19 cellular contexts compared by ENCODE assay signal in genomic region chr10:124010563-124011131, GRCh38.
A peak's percentile ranks its signal among the peaks of the same experiment; 100 is the strongest.
DNase-seq lines count a peak whose midpoint lies in the region; ATAC-seq and TF ChIP-seq lines count a peak whose summit lies in the region.
"Had no signal": no experiment of that assay in that cellular context is flagged by ENCODE, and none has a peak within 500 bp of the region (broad histone marks: within the 10 kb centered on the region; RNA-seq: fewer than 3 reads in every experiment).

No MANE protein-coding gene starts in this region.

- TF ChIP-seq CTCF in stomach (IDR thresholded peaks at IDR 0.05) (no peak), esophagus squamous epithelium (IDR thresholded peaks at IDR 0.05) (no peak)

- H3K36me3 ChIP-seq in stomach (peaks cover 0 to 68% (median 61%) of the 10 kb centered on the region in 4 donors), esophagus squamous epithelium (peaks cover 11 to 65% (median 12%) of the 10 kb centered on the region in 3 donors)

- WGBS in stomach, 5 donors = 73 to 84% (median 80%) methylated on average over 18 to 22 of the region's 22 CpGs
- WGBS in esophagus squamous epithelium, 2 donors = 79 to 97% methylated on average over 8 to 9 of the region's 22 CpGs

- ATAC-seq in left lobe of liver = peak; percentile 42
- ATAC-seq: activated T-cell treated with anti-CD3 and anti-CD28 coated beads, Interleukin-2, amount 50 U/mL, for 4 hours had no signal

- H3K27ac ChIP-seq in caudate nucleus (ENCODE audit: low read depth, low read length) (no peak overlapping the region), stomach (peak overlapping the region in 3 of 5 donors; percentile 63 to 83 (median 64)), esophagus squamous epithelium (peak overlapping the region in 2 of 4 donors; percentile 11 to 53)
- H3K27ac ChIP-seq: psoas muscle, tibial nerve had no signal

- intact Hi-C loops in stomach (cut with DNase I; ENCODE audit: low total_unique reads) (no loop called here), esophagus squamous epithelium (cut with DNase I) (no loop called here)

- TF ChIP-seq EP300 in Ishikawa (IDR thresholded peaks at IDR 0.05; ENCODE audit: borderline replicate concordance) (0 out of 2 replicates have a peak, but pooled peaks have one; percentile 14), stomach (IDR thresholded peaks at IDR 0.05) (peak; percentile 10)

- DNase-seq in caudate nucleus (lab: John Stamatoyannopoulos, UW) = peak in 31 of 61 donors; percentile 20 to 77 (median 44)
- DNase-seq in left lobe of liver (ENCODE audit: low spot score) = no peak
- no peak for DNase-seq in stomach
- DNase-seq in esophagus squamous epithelium (lab: John Stamatoyannopoulos, UW) = no peak
- DNase-seq in glomerular visceral epithelial cell (ENCODE audit: extremely low spot score) = no peak
- DNase-seq in activated T-cell treated with anti-CD3 and anti-CD28 coated beads, Interleukin-2, amount 50 U/mL, for 48 hours = no peak
- DNase-seq: activated CD4-positive, alpha-beta T cell treated with anti-CD3 and anti-CD28 coated beads, Interleukin-2, amount 10 ng/mL, durations not matched to agents 7 days and 5 days; activated T-cell treated with anti-CD3 and anti-CD28 coated beads, Interleukin-2, amount 50 U/mL, for 4 hours; immature natural killer cell; KG1; NCI-H146; NCI-H524; RPMI8226; stimulated activated CD4-positive, alpha-beta T cell treated with anti-CD3 and anti-CD28 coated beads, Interleukin-1b, Interleukin-23, amount 100 ng/mL, for 48 hours; stimulated activated CD8-positive, alpha-beta memory T cell treated with anti-CD3 and anti-CD28 coated beads, Interleukin-4, amount 100 ng/mL, for 48 hours; T-helper 2 cell had no signal

- TF ChIP-seq RAD21 in Ishikawa (IDR thresholded peaks at IDR 0.05; ENCODE audit: low read depth) = no peak

- TF ChIP-seq POLR2A in stomach (IDR thresholded peaks at IDR 0.05) = no peak
- no peak for TF ChIP-seq POLR2A in esophagus squamous epithelium (IDR thresholded peaks at IDR 0.05)

- H3K27me3 ChIP-seq in stomach (no peaks in the 10 kb centered on the region), esophagus squamous epithelium (no peaks in the 10 kb centered on the region)
- H3K27me3 ChIP-seq: tibial nerve had no signal

- H3K4me3 ChIP-seq in stomach = no peak overlapping the region
- H3K4me3 ChIP-seq in esophagus squamous epithelium = no peak overlapping the region
- H3K4me3 ChIP-seq: psoas muscle, tibial nerve had no signal

- H3K9me3 ChIP-seq in stomach = peaks cover 0 to 4% (median 0%) of the 10 kb centered on the region in 4 donors
- H3K9me3 ChIP-seq in esophagus squamous epithelium = peaks cover 0 to 12% (median 0%) of the 10 kb centered on the region in 3 donors
- H3K9me3 ChIP-seq: psoas muscle had no signal

- H3K4me1 ChIP-seq in stomach (peaks cover 0 to 37% (median 14%) of the 10 kb centered on the region in 4 donors), esophagus squamous epithelium (peaks cover 0 to 23% (median 15%) of the 10 kb centered on the region in 3 donors)
- H3K4me1 ChIP-seq: psoas muscle had no signal

TF ChIP-seq in Ishikawa, 13 proteins besides CTCF, POLR2A, EP300 and RAD21:
- TF ChIP-seq YY1 (IDR thresholded peaks at IDR 0.05; ENCODE audit: low read depth) = no peak
- TF ChIP-seq, protein P1, sequence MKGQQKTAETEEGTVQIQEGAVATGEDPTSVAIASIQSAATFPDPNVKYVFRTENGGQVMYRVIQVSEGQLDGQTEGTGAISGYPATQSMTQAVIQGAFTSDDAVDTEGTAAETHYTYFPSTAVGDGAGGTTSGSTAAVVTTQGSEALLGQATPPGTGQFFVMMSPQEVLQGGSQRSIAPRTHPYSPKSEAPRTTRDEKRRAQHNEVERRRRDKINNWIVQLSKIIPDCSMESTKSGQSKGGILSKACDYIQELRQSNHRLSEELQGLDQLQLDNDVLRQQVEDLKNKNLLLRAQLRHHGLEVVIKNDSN (IDR thresholded peaks at IDR 0.05) = no peak
- TF ChIP-seq ZBTB7A (IDR thresholded peaks at IDR 0.05; ENCODE audit: low read depth) = no peak
- TF ChIP-seq FOXM1 (IDR thresholded peaks at IDR 0.05; ENCODE audit: borderline replicate concordance, low read depth) = no peak
- no peak for TF ChIP-seq TAF1 (IDR thresholded peaks at IDR 0.05; ENCODE audit: low read depth)
- TF ChIP-seq, protein P2, sequence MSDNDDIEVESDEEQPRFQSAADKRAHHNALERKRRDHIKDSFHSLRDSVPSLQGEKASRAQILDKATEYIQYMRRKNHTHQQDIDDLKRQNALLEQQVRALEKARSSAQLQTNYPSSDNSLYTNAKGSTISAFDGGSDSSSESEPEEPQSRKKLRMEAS (IDR thresholded peaks at IDR 0.05) = no peak
- no peak for TF ChIP-seq CEBPB (IDR thresholded peaks at IDR 0.05)
- no peak for TF ChIP-seq CREB1 (IDR thresholded peaks at IDR 0.05; ENCODE audit: low read depth)
- TF ChIP-seq REST (IDR thresholded peaks at IDR 0.05; ENCODE audit: low read depth) = no peak
- no peak for TF ChIP-seq TEAD4 (IDR thresholded peaks at IDR 0.05)
TF ChIP-seq in Ishikawa: peak in this region for 0.

Comparison
In these comparisons a context has a peak if more than half of its experiments do, and no peak if none do; other contexts are left out.
1. DNase-seq: peak in caudate nucleus (31 of 61); none in left lobe of liver (single experiment), stomach (single experiment), esophagus squamous epithelium (single experiment), glomerular visceral epithelial cell (single experiment) and activated T-cell treated with anti-CD3 and anti-CD28 coated beads, Interleukin-2, amount 50 U/mL, for 48 hours (0 of 2).